In genomic region chr16:28087140-28087660, GRCh38 we compare ENCODE assay signal across 14 cellular contexts. TPM values are rescaled to one million over a fixed set of nuclear protein-coding genes. Genes with fewer than 3 reads are reported as not detected.
DNase-seq lines count a peak whose midpoint lies in the region; ATAC-seq, FAIRE-seq and TF ChIP-seq lines count a peak whose summit lies in the region.
"Had no signal": no experiment of that assay in that cellular context is flagged by ENCODE, and none has a peak within 500 bp of the region (broad histone marks: within the 10 kb centered on the region; RNA-seq: fewer than 3 reads in every experiment).

No MANE protein-coding gene starts in this region.

- no peak overlapping the region for H3K9ac ChIP-seq in neuronal stem cell (ENCODE audit: low read depth, low read length, poor library complexity)
- H3K9ac ChIP-seq: BLaER1 had no signal

- H3K4me3 ChIP-seq in A549 (no peak overlapping the region), neuronal stem cell (ENCODE audit: low read length in 2 of 2) (no peak overlapping the region)
- H3K4me3 ChIP-seq: BLaER1 had no signal

- no peaks in the 10 kb centered on the region for H3K4me1 Mint-ChIP-seq in activated CD8-positive, alpha-beta memory T cell treated with anti-CD3 and anti-CD28 coated beads, Interleukin-2, amount 10 ng/mL, durations not matched to agents 7 days and 5 days
- H3K4me1 Mint-ChIP-seq in glutamatergic neuron (ENCODE audit: low read depth, unreplicated experiment), result peaks cover 3% of the 10 kb centered on the region

- H3K18ac ChIP-seq in neuronal stem cell (ENCODE audit: low read length), result peak overlapping the region; percentile 51

- no peaks in the 10 kb centered on the region for H3K27me3 Mint-ChIP-seq in activated CD8-positive, alpha-beta memory T cell treated with anti-CD3 and anti-CD28 coated beads, Interleukin-2, amount 10 ng/mL, durations not matched to agents 7 days and 5 days
- peaks cover 2% of the 10 kb centered on the region for H3K27me3 Mint-ChIP-seq in glutamatergic neuron (ENCODE audit: unreplicated experiment)

- no peaks in the 10 kb centered on the region for H3K9me3 ChIP-seq in A549
- H3K9me3 ChIP-seq in neuronal stem cell (replicated peaks in 1 of 2; ENCODE audit: control insufficient read depth in 2 of 2, insufficient read depth in 1 of 2, low read depth in 1 of 2, low read length in 2 of 2), result peaks cover 0 to 2% of the 10 kb centered on the region in 2 donors
- H3K9me3 ChIP-seq: BLaER1 had no signal

- FAIRE-seq in A549 (lab: Jason Lieb, UNC), result no peak
- FAIRE-seq: H54 had no signal

- no peak overlapping the region for H3K27ac Mint-ChIP-seq in activated CD8-positive, alpha-beta memory T cell treated with anti-CD3 and anti-CD28 coated beads, Interleukin-2, amount 10 ng/mL, durations not matched to agents 7 days and 5 days
- H3K27ac Mint-ChIP-seq in glutamatergic neuron (ENCODE audit: unreplicated experiment), result no peak overlapping the region

- no peak overlapping the region for H3K4me3 Mint-ChIP-seq in activated CD8-positive, alpha-beta memory T cell treated with anti-CD3 and anti-CD28 coated beads, Interleukin-2, amount 10 ng/mL, durations not matched to agents 7 days and 5 days
- no peak overlapping the region for H3K4me3 Mint-ChIP-seq in glutamatergic neuron (ENCODE audit: unreplicated experiment)

- POLR2A ChIA-PET in A549 (lab: Yijun Ruan, JAX), result no interaction called here

- H2AFZ ChIP-seq in neuronal stem cell (ENCODE audit: low read length), result no peak overlapping the region

- peaks cover 0 to 3% of the 10 kb centered on the region in 2 donors for H3K36me3 ChIP-seq in neuronal stem cell (replicated peaks in 1 of 2; ENCODE audit: control insufficient read depth in 2 of 2, insufficient read depth in 2 of 2, low read length in 2 of 2)
- H3K36me3 ChIP-seq: BLaER1 had no signal

- no peak overlapping the region for H3K4ac ChIP-seq in neuronal stem cell (ENCODE audit: low read length)

- TF ChIP-seq RAD21 in A549 (conservative IDR thresholded peaks at IDR 0.05 in 1 of 2, IDR thresholded peaks at IDR 0.05 in 1 of 2), result no peak

- H4K8ac ChIP-seq in neuronal stem cell (ENCODE audit: low read depth, low read length), result no peak overlapping the region

- no peaks in the 10 kb centered on the region for H3K9me3 Mint-ChIP-seq in activated CD8-positive, alpha-beta memory T cell treated with anti-CD3 and anti-CD28 coated beads, Interleukin-2, amount 10 ng/mL, durations not matched to agents 7 days and 5 days (ENCODE audit: low read depth)
- H3K9me3 Mint-ChIP-seq in glutamatergic neuron (ENCODE audit: unreplicated experiment), result peaks cover 2% of the 10 kb centered on the region

- H3K23ac ChIP-seq in neuronal stem cell (ENCODE audit: low read depth, low read length, poor library complexity), result peak overlapping the region; percentile 75

- no peaks in the 10 kb centered on the region for H3K79me1 ChIP-seq in neuronal stem cell (ENCODE audit: low read depth, low read length)

- no peak for TF ChIP-seq EP300 in A549 (IDR thresholded peaks at IDR 0.05)

- no peaks in the 10 kb centered on the region for H3K36me3 Mint-ChIP-seq in activated CD8-positive, alpha-beta memory T cell treated with anti-CD3 and anti-CD28 coated beads, Interleukin-2, amount 10 ng/mL, durations not matched to agents 7 days and 5 days
- no peaks in the 10 kb centered on the region for H3K36me3 Mint-ChIP-seq in glutamatergic neuron (ENCODE audit: unreplicated experiment)

- DNase-seq in activated CD8-positive, alpha-beta memory T cell treated with anti-CD3 and anti-CD28 coated beads, Interleukin-2, amount 10 ng/mL, durations not matched to agents 7 days and 5 days, result no peak
- DNase-seq in activated CD8-positive, alpha-beta memory T cell treated with anti-CD3 and anti-CD28 coated beads, Interleukin-2, amount 50 U/mL, for 48 hours, result no peak
- DNase-seq in A549 (ENCODE audit: low read depth in 1 of 2, low spot score in 1 of 2), result no peak
- DNase-seq in glutamatergic neuron, result peak; percentile 11
- DNase-seq in neuronal stem cell (ENCODE audit: low spot score), result no peak
- DNase-seq in stimulated activated CD4-positive, alpha-beta T cell treated with anti-CD3 and anti-CD28 coated beads, Interleukin-15, amount 100 ng/mL, for 24 hours, result no peak
- no peak for DNase-seq in activated T-cell treated with anti-CD3 and anti-CD28 coated beads, Interleukin-2, amount 50 U/mL, for 1 hour
- DNase-seq: AML-193, GF-D8, IMR-90 had no signal

- H2BK5ac ChIP-seq in neuronal stem cell (ENCODE audit: low read length), result peak overlapping the region; percentile 57

- H3K27ac ChIP-seq in A549 (no peak overlapping the region), neuronal stem cell (replicated peaks; ENCODE audit: low read length) (no peak overlapping the region)
- H3K27ac ChIP-seq: 22Rv1, BLaER1 had no signal

- H3K4me1 ChIP-seq in A549 (no peaks in the 10 kb centered on the region), neuronal stem cell (ENCODE audit: control insufficient read depth in 2 of 2, insufficient read depth in 1 of 2, low read depth in 1 of 2, low read length in 2 of 2) (peaks cover 0 to 9% of the 10 kb centered on the region in 2 donors)

- no peak for TF ChIP-seq POLR2A in A549 (IDR thresholded peaks at IDR 0.05; ENCODE audit: low read length)

- no peak overlapping the region for H2BK120ac ChIP-seq in neuronal stem cell (ENCODE audit: low read depth, low read length)

- no peaks in the 10 kb centered on the region for H3K27me3 ChIP-seq in neuronal stem cell (ENCODE audit: control insufficient read depth in 3 of 3, insufficient read depth in 3 of 3, low read depth in 1 of 3, low read length in 3 of 3)
- H3K27me3 ChIP-seq: BLaER1 had no signal

- CTCF ChIA-PET in activated CD8-positive, alpha-beta memory T cell treated with anti-CD3 and anti-CD28 coated beads, Interleukin-2, amount 10 ng/mL, durations not matched to agents 7 days and 5 days (lab: Charles Lee), result no interaction called here
- CTCF ChIA-PET in A549 (lab: Yijun Ruan, JAX), result interaction anchor here (1.4 kb wide), 1 partner anchor 16 kb away, joined by 4 read pairs; no protein-coding TSS in a partner anchor

- no peak overlapping the region for H3K4me2 ChIP-seq in A549
- H3K4me2 ChIP-seq in neuronal stem cell (ENCODE audit: insufficient read depth, low read length, poor library complexity, severe bottlenecking), result no peak overlapping the region
- H3K4me2 ChIP-seq: BLaER1 had no signal

- 85% methylated on average over 5 of the region's 8 CpGs for WGBS in A549 (ENCODE audit: missing lambda C conversion rate)
- WGBS in neuronal stem cell (ENCODE audit: extremely low coverage in 2 of 2, insufficient read length in 2 of 2, insufficient replicate concordance in 1 of 2), 2 donors, result no CpG with 5 or more reads among the region's 8 CpGs

- peak; percentile 22 for ATAC-seq in activated CD8-positive, alpha-beta memory T cell treated with anti-CD3 and anti-CD28 coated beads, Interleukin-2, amount 10 ng/mL, durations not matched to agents 7 days and 5 days
- ATAC-seq in A549, result peak; percentile 6 to 12; a peak in 3 of 6 replicates
- ATAC-seq in GM18870 (IDR thresholded peaks at IDR 0.05; ENCODE audit: unreplicated experiment), result no peak

- H4K91ac ChIP-seq in neuronal stem cell (ENCODE audit: low read depth, low read length, poor library complexity), result no peak overlapping the region

- H2AK5ac ChIP-seq in neuronal stem cell (ENCODE audit: low read depth, low read length), result peak overlapping the region; percentile 56

- no peak overlapping the region for H2BK12ac ChIP-seq in neuronal stem cell (ENCODE audit: low read length)

- TF ChIP-seq CTCF in A549 (IDR thresholded peaks at IDR 0.05) (no peak), glutamatergic neuron (IDR thresholded peaks at IDR 0.05; ENCODE audit: partially characterized antibody, unreplicated experiment) (no peak)

- no peak overlapping the region for H2BK15ac ChIP-seq in neuronal stem cell (ENCODE audit: low read length)

- H3K14ac ChIP-seq in neuronal stem cell (ENCODE audit: low read length), result no peak overlapping the region

TF ChIP-seq in A549, 52 proteins besides CTCF, POLR2A, EP300 and RAD21 (continues in another document):
- TF ChIP-seq HEYL (CRISPR knock-in tag; IDR thresholded peaks at IDR 0.05), result no peak
- no peak for TF ChIP-seq EHF (CRISPR knock-in tag; IDR thresholded peaks at IDR 0.05)
- no peak for TF ChIP-seq SMC3 (IDR thresholded peaks at IDR 0.05)
- TF ChIP-seq TP53 (CRISPR knock-in tag; IDR thresholded peaks at IDR 0.05), result no peak
- TF ChIP-seq HES2 (IDR thresholded peaks at IDR 0.05), result no peak
- TF ChIP-seq BCL3 (IDR thresholded peaks at IDR 0.05), result no peak
- no peak for TF ChIP-seq CEBPB (IDR thresholded peaks at IDR 0.05)
- no peak for TF ChIP-seq KDM5A (IDR thresholded peaks at IDR 0.05)
- no peak for TF ChIP-seq CBX8 (IDR thresholded peaks at IDR 0.05)
- TF ChIP-seq HOXB13 (CRISPR knock-in tag; IDR thresholded peaks at IDR 0.05; ENCODE audit: low read depth), result no peak

RNA-seq across cellular contexts. Expression of gene GSG1L, which starts 23.7 kb away (rescaled TPM):
- not detected for total RNA-seq in activated CD8-positive, alpha-beta memory T cell treated with anti-CD3 and anti-CD28 coated beads, Interleukin-2, amount 10 ng/mL, durations not matched to agents 7 days and 5 days
- polyA plus RNA-seq in A549 (2011; rRNA removed) (not detected in 2 replicates), A549 (2017; fragmentation: RNase III; extraction: RNeasy Plus Mini Kit Qiagen cat#74134 plus additional on column Dnase treatment) (not detected in 3 replicates)
- polyA plus RNA-seq in A549 (2012; cell fraction: cytosol; rRNA removed), result not detected in 2 replicates
- not detected in 2 replicates for polyA plus RNA-seq in A549 (2012; cell fraction: nucleus; rRNA removed)
- polyA minus RNA-seq in A549 (2011; rRNA and poly(A)+ RNA removed), result not detected in 2 replicates
- 0.91 TPM for total RNA-seq in glutamatergic neuron (ENCODE audit: unreplicated experiment)
- polyA plus RNA-seq in neuronal stem cell (2013, experiment 1 of 2), result 0.04 TPM
- 0.03 TPM for polyA plus RNA-seq in neuronal stem cell (2013, experiment 2 of 2)
- total RNA-seq: IMR-90 had no signal
- polyA plus RNA-seq: IMR-90 had no signal
